Comparison of ENCODE assay signal across 9 cellular contexts in genomic region chr10:21528452-21529235, GRCh38. TPM values are rescaled to one million over a fixed set of nuclear protein-coding genes. Genes with fewer than 3 reads are reported as not detected.
DNase-seq lines count a peak whose midpoint lies in the region; TF ChIP-seq lines count a peak whose summit lies in the region.
"Had no signal": no experiment of that assay in that cellular context is flagged by ENCODE, and none has a peak within 500 bp of the region (broad histone marks: within the 10 kb centered on the region; RNA-seq: fewer than 3 reads in every experiment).

No MANE protein-coding gene starts in this region.

- peak overlapping the region; percentile 97 for H3K27ac Mint-ChIP-seq in mesothelial cell of epicardium

- POLR2A ChIA-PET in A673 (lab: Charles Lee; ENCODE audit: low non-redundant PET), result no interaction called here
- POLR2A ChIA-PET in GM10248 (lab: Yijun Ruan, JAX), result no interaction called here

- no TSS peak for BruUV-seq in A673 (replicated peaks; lab: Mats Ljungman, UMichigan)

- H3K9me3 Mint-ChIP-seq in mesothelial cell of epicardium, result no peaks in the 10 kb centered on the region

- H3K4me3 ChIP-seq in A673 (ENCODE audit: low read depth, low read length, poor library complexity, severe bottlenecking), result peak overlapping the region; percentile 63
- peak overlapping the region; percentile 74 for H3K4me3 ChIP-seq in HUES64 (ENCODE audit: low read length)
- H3K4me3 ChIP-seq in brain microvascular endothelial cell (ENCODE audit: low read depth, low read length), result peak overlapping the region; percentile 7

- in situ Hi-C loops in brain microvascular endothelial cell (cut with HindIII; ENCODE audit: low pct_ligation_motif_present, low sequenced_read_pairs), result no loop called here

- no peaks in the 10 kb centered on the region for H3K36me3 Mint-ChIP-seq in mesothelial cell of epicardium

- H3K9ac ChIP-seq in HUES64 (ENCODE audit: low read depth, low read length), result peak overlapping the region; percentile 98

- peak overlapping the region; percentile 99 for H3K27ac ChIP-seq in A673 (ENCODE audit: low read depth, low read length, poor library complexity, severe bottlenecking)
- peak overlapping the region; percentile 100 for H3K27ac ChIP-seq in HUES64 (ENCODE audit: low read depth, low read length)
- peak overlapping the region; percentile 93 for H3K27ac ChIP-seq in brain microvascular endothelial cell

- peak overlapping the region; percentile 68 for H3K4me3 Mint-ChIP-seq in mesothelial cell of epicardium

- peaks cover 52% of the 10 kb centered on the region for H3K4me1 Mint-ChIP-seq in mesothelial cell of epicardium

- DNase-seq in A673 (ENCODE audit: low spot score) (peak; percentile 79), brain microvascular endothelial cell (no peak), mesothelial cell of epicardium (ENCODE audit: low spot score in 2 of 2, unreplicated experiment in 2 of 2) (no peak), DMS153 treated with DMSO at 0.1 percent for 48 hours (lab: John Stamatoyannopoulos, UW; ENCODE audit: unreplicated experiment) (no peak), GM10248 (ENCODE audit: extremely low spot score) (no peak), AG20443 (ENCODE audit: low spot score) (no peak)
- no peak for DNase-seq in stimulated activated CD4-positive, alpha-beta T cell treated with anti-CD3 and anti-CD28 coated beads, Interleukin-4, amount 100 ng/mL, for 1 hour
- DNase-seq: left colon had no signal

- WGBS in HUES64, result 4% methylated on average over 5 of the region's 11 CpGs

- H3K27me3 ChIP-seq in A673 (replicated peaks; ENCODE audit: insufficient read depth, low read depth, low read length, poor library complexity) (no peaks in the 10 kb centered on the region), HUES64 (ENCODE audit: insufficient read depth, low read length) (no peaks in the 10 kb centered on the region), brain microvascular endothelial cell (replicated peaks) (no peaks in the 10 kb centered on the region)

- TF ChIP-seq CTCF in A673 (conservative IDR thresholded peaks at IDR 0.05; ENCODE audit: low read depth, low read length) (no peak), brain microvascular endothelial cell (IDR thresholded peaks at IDR 0.05; ENCODE audit: low read depth, low read length, missing control alignments) (no peak), mesothelial cell of epicardium (IDR thresholded peaks at IDR 0.05; ENCODE audit: unreplicated experiment) (no peak), GM10248 (IDR thresholded peaks at IDR 0.05; ENCODE audit: control extremely low read depth, extremely low read depth, low read depth, missing control alignments) (no peak)

- CTCF ChIA-PET in A673 (lab: Charles Lee), result no interaction called here
- CTCF ChIA-PET in GM10248 (lab: Yijun Ruan, JAX), result no interaction called here

- H3K4me1 ChIP-seq in A673 (ENCODE audit: insufficient read depth, low read length, poor library complexity, severe bottlenecking) (peaks cover 49% of the 10 kb centered on the region), HUES64 (ENCODE audit: insufficient read depth, low read length) (peaks cover 63% of the 10 kb centered on the region)

- H3K9me3 ChIP-seq in A673 (ENCODE audit: low read depth, low read length, poor library complexity, severe bottlenecking) (no peaks in the 10 kb centered on the region), HUES64 (ENCODE audit: insufficient read depth, low read depth, low read length) (no peaks in the 10 kb centered on the region)

- intact Hi-C loops in A673 (cut with micrococcal nuclease; ENCODE audit: unreplicated experiment), result loop anchor here (5.0 kb wide), 1 partner anchor 199 kb away; no protein-coding TSS in a partner anchor

- H3K36me3 ChIP-seq in A673 (ENCODE audit: insufficient read depth, low read length, poor library complexity, severe bottlenecking) (no peaks in the 10 kb centered on the region), HUES64 (ENCODE audit: insufficient read depth, low read length) (no peaks in the 10 kb centered on the region), brain microvascular endothelial cell (replicated peaks) (no peaks in the 10 kb centered on the region)

- no peaks in the 10 kb centered on the region for H3K27me3 Mint-ChIP-seq in mesothelial cell of epicardium (ENCODE audit: low read depth)

RNA-seq across cellular contexts. Expression of gene SKIDA1, which starts 3.2 kb away (rescaled TPM):
- 4.4 and 4.9 TPM in 2 replicates for total RNA-seq in A673 (2021)
- polyA plus RNA-seq in HUES64 (2013, experiment 1 of 2), result 7.8 TPM
- polyA plus RNA-seq in HUES64 (2013, experiment 2 of 2), result 13.9 TPM
- total RNA-seq in mesothelial cell of epicardium, result 9.7 to 10.4 TPM (median 9.7 TPM) in 3 replicates

RNA-seq across cellular contexts. Expression of gene MLLT10, which starts 5.4 kb away (rescaled TPM):
- total RNA-seq in A673 (2021) (58.4 and 60.0 TPM in 2 replicates), mesothelial cell of epicardium (56.1 to 64.4 TPM (median 62.5 TPM) in 3 replicates)
- polyA plus RNA-seq in HUES64 (2013, experiment 1 of 2), result 33.7 TPM
- 38.4 TPM for polyA plus RNA-seq in HUES64 (2013, experiment 2 of 2)

Comparison
In these comparisons a context has a peak if more than half of its experiments do, and no peak if none do; other contexts are left out.
1. H3K4me3 ChIP-seq: peak in every context shown above with its lines; median percentile 74 in HUES64; 63 in A673; 7 in brain microvascular endothelial cell.